ENCODE assay signal across 20 cellular contexts in the genomic region with DNA sequence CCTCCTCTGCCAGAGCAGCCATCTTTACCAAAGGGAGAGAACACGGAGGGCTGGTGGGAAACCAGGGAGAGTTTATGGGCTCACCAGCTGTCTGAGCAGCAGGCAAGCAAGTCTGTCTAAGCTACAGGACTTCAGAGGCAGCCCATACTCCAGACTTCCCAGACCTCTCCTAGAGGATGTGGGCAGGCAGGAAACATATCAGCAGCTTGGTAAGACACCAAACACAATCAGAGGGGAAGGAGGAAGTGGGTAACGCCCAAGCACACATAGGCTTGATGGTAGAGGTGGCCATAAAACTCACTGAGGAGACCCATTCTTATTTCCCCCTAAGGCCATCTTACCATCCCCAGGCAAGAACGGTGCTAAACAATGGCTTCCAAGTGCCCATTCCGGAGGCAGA.
DNase-seq lines count a peak whose midpoint lies in the region; ATAC-seq, FAIRE-seq and TF ChIP-seq lines count a peak whose summit lies in the region.
"Had no signal": no experiment of that assay in that cellular context is flagged by ENCODE, and none has a peak within 500 bp of the region (broad histone marks: within the 10 kb centered on the region; RNA-seq: fewer than 3 reads in every experiment).

No MANE protein-coding gene starts in this region.

- intact Hi-C loops in Right ventricle myocardium superior (cut with DNase I) (no loop called here), heart left ventricle (cut with DNase I) (no loop called here), OCI-LY7 (cut with micrococcal nuclease; ENCODE audit: unreplicated experiment) (no loop called here), thyroid gland (cut with DNase I) (no loop called here), aorta (cut with DNase I) (no loop called here)

- H3K36me3 ChIP-seq in heart left ventricle = no peaks in the 10 kb centered on the region
- no peaks in the 10 kb centered on the region for H3K36me3 ChIP-seq in OCI-LY7 (ENCODE audit: insufficient read depth, low read length)
- no peaks in the 10 kb centered on the region for H3K36me3 ChIP-seq in endodermal cell (ENCODE audit: control insufficient read depth, insufficient read depth, low read length)
- no peaks in the 10 kb centered on the region for H3K36me3 ChIP-seq in thyroid gland
- H3K36me3 ChIP-seq in aorta (ENCODE audit: control insufficient read depth in 1 of 2, insufficient read depth in 2 of 2, low read length in 1 of 2) = no peaks in the 10 kb centered on the region
- H3K36me3 ChIP-seq: neural progenitor cell had no signal

- H3K9me3 Mint-ChIP-seq in endodermal cell = no peaks in the 10 kb centered on the region
- H3K9me3 Mint-ChIP-seq: mesothelial cell of epicardium, neural progenitor cell had no signal

- H3K9me3 ChIP-seq in heart left ventricle (no peaks in the 10 kb centered on the region), OCI-LY7 (ENCODE audit: low read length) (no peaks in the 10 kb centered on the region), endodermal cell (ENCODE audit: control insufficient read depth, low read length) (no peaks in the 10 kb centered on the region), thyroid gland (no peaks in the 10 kb centered on the region), aorta (ENCODE audit: control insufficient read depth, low read length) (no peaks in the 10 kb centered on the region)
- H3K9me3 ChIP-seq: psoas muscle had no signal

- H4K20me1 ChIP-seq in OCI-LY7 (ENCODE audit: insufficient read depth, low read length) = no peaks in the 10 kb centered on the region

- no peaks in the 10 kb centered on the region for H3K9me2 ChIP-seq in OCI-LY7 (ENCODE audit: insufficient read depth, low read length)

- H3K27me3 ChIP-seq in heart left ventricle (no peaks in the 10 kb centered on the region), endodermal cell (ENCODE audit: control insufficient read depth, insufficient read depth, low read length, poor library complexity, severe bottlenecking) (no peaks in the 10 kb centered on the region), thyroid gland (no peaks in the 10 kb centered on the region), aorta (ENCODE audit: control insufficient read depth in 1 of 2, insufficient read depth in 2 of 2, low read length in 1 of 2) (no peaks in the 10 kb centered on the region)
- H3K27me3 ChIP-seq: neural progenitor cell had no signal

- H3K4me1 Mint-ChIP-seq in endodermal cell = peaks cover 2% of the 10 kb centered on the region
- H3K4me1 Mint-ChIP-seq: neural progenitor cell had no signal

- H3K79me2 ChIP-seq in OCI-LY7 (ENCODE audit: insufficient read depth, low read depth, low read length) = no peaks in the 10 kb centered on the region

- H3K27me3 Mint-ChIP-seq in endodermal cell (ENCODE audit: insufficient read depth) = no peaks in the 10 kb centered on the region

- H2AFZ ChIP-seq in OCI-LY7 (ENCODE audit: low read length) = peak overlapping the region; percentile 94; the same call in 1 of the 2 replicates

- H3K36me3 Mint-ChIP-seq in endodermal cell (ENCODE audit: low read depth) = no peaks in the 10 kb centered on the region
- H3K36me3 Mint-ChIP-seq: mesothelial cell of epicardium, neural progenitor cell had no signal

- no TSS peak for BruUV-seq in OCI-LY7 (replicated peaks; lab: Mats Ljungman, UMichigan)

- peak overlapping the region; percentile 79 for H3K4me2 ChIP-seq in OCI-LY7 (ENCODE audit: low read length)
- H3K4me2 ChIP-seq: neural progenitor cell had no signal

- TF ChIP-seq CTCF in heart left ventricle (IDR thresholded peaks at IDR 0.05) = no peak
- TF ChIP-seq CTCF in OCI-LY7 (conservative IDR thresholded peaks at IDR 0.05; ENCODE audit: low read length) = no peak
- no peak for TF ChIP-seq CTCF in endodermal cell (conservative IDR thresholded peaks at IDR 0.05)
- TF ChIP-seq CTCF in thyroid gland (IDR thresholded peaks at IDR 0.05) = no peak

- H3K4me1 ChIP-seq in heart left ventricle (peaks cover 0 to 20% (median 0%) of the 10 kb centered on the region in 12 donors), OCI-LY7 (ENCODE audit: insufficient read depth, low read length, poor library complexity, severe bottlenecking) (peaks cover 51% of the 10 kb centered on the region), endodermal cell (ENCODE audit: control insufficient read depth, insufficient read depth, low read length) (no peaks in the 10 kb centered on the region), thyroid gland (peaks cover 24 to 30% of the 10 kb centered on the region in 2 donors), aorta (ENCODE audit: control insufficient read depth in 1 of 2, insufficient read depth in 2 of 2, low read length in 2 of 2) (no peaks in the 10 kb centered on the region)
- H3K4me1 ChIP-seq: neural progenitor cell had no signal

- FAIRE-seq in GM12892 (lab: Jason Lieb, UNC) = no peak
- FAIRE-seq: astrocyte had no signal

- POLR2A ChIA-PET in OCI-LY7 (lab: Charles Lee) = interaction anchor here (0.8 to 1.9 kb wide), 3 partner anchors 9 to 64 kb away, joined by 4 to 9 read pairs (median 4); no protein-coding TSS in a partner anchor

- no peak overlapping the region for H3K4me3 Mint-ChIP-seq in endodermal cell
- H3K4me3 Mint-ChIP-seq: mesothelial cell of epicardium, neural progenitor cell had no signal

- H3K4me3 ChIP-seq in heart left ventricle (no peak overlapping the region), OCI-LY7 (ENCODE audit: low read depth, low read length, poor library complexity, severe bottlenecking) (no peak overlapping the region), endodermal cell (ENCODE audit: low read length) (no peak overlapping the region), thyroid gland (replicated peaks in 1 of 3) (no peak overlapping the region), aorta (ENCODE audit: low read length in 2 of 2) (no peak overlapping the region)
- H3K4me3 ChIP-seq: neural progenitor cell had no signal

- WGBS in heart left ventricle, 4 donors = 86 to 96% (median 90%) methylated on average over 4 of the region's 4 CpGs
- 92 to 100% methylated on average over 3 to 4 of the region's 4 CpGs for WGBS in endodermal cell (ENCODE audit: insufficient coverage in 1 of 2, insufficient read length in 1 of 2), 2 experiments
- WGBS in thyroid gland, 2 donors = 86 to 91% methylated on average over 4 of the region's 4 CpGs
- 91 to 97% methylated on average over 4 of the region's 4 CpGs for WGBS in aorta, 2 donors

- ATAC-seq in Right ventricle myocardium superior (ENCODE audit: poor library complexity) (peak; percentile 36), heart left ventricle (no peak), aorta (ENCODE audit: low FRiP score) (no peak), left lobe of liver (no peak)
- ATAC-seq: psoas muscle had no signal

- TF ChIP-seq POLR2A in heart left ventricle (IDR thresholded peaks at IDR 0.05) = no peak
- no peak for TF ChIP-seq POLR2A in thyroid gland (IDR thresholded peaks at IDR 0.05)
- no peak for TF ChIP-seq POLR2A in GM12892 (IDR thresholded peaks at IDR 0.05; ENCODE audit: low read depth, low read length)

- H3K27ac ChIP-seq in heart left ventricle (no peak overlapping the region), OCI-LY7 (ENCODE audit: low read depth, low read length, poor library complexity, severe bottlenecking) (no peak overlapping the region), endodermal cell (ENCODE audit: low read depth, low read length) (no peak overlapping the region), thyroid gland (peak overlapping the region in 2 of 3 donors; percentile 66 to 70), aorta (ENCODE audit: low read depth in 1 of 2, low read length in 2 of 2) (no peak overlapping the region)
- H3K27ac ChIP-seq: neural progenitor cell, psoas muscle had no signal

- H3K27ac Mint-ChIP-seq in endodermal cell = no peak overlapping the region
- H3K27ac Mint-ChIP-seq: mesothelial cell of epicardium, neural progenitor cell had no signal

- CTCF ChIA-PET in OCI-LY7 (lab: Charles Lee; ENCODE audit: unreplicated experiment) = no interaction called here

- no peak overlapping the region for H3K9ac ChIP-seq in endodermal cell (ENCODE audit: extremely low read depth, low read length, poor library complexity, severe bottlenecking)
- H3K9ac ChIP-seq: neural progenitor cell had no signal

- DNase-seq in Right ventricle myocardium superior (no peak), heart left ventricle (no peak), OCI-LY7 (ENCODE audit: low spot score) (peak; percentile 47), endodermal cell (peak; percentile 35), thyroid gland (no peak), aorta (no peak), GM12892 (ENCODE audit: insufficient read length) (no peak), left lobe of liver (ENCODE audit: low spot score) (no peak)
- DNase-seq: ACHN; activated gamma-delta T cell; DMS79; effector CD4-positive, alpha-beta T cell; HCEC 1CT; NCI-H1694; psoas muscle; SHP77; stimulated activated naive CD4-positive, alpha-beta T cell treated with Interleukin-2 at 50 U/mL for 16 hours had no signal

Comparison
In these comparisons a context has a peak if more than half of its experiments do, and no peak if none do; other contexts are left out.
1. DNase-seq: peak in OCI-LY7 (single experiment) and endodermal cell (single experiment); none in Right ventricle myocardium superior (single experiment), heart left ventricle (0 of 5), thyroid gland (0 of 2), aorta (0 of 2), GM12892 (single experiment) and left lobe of liver (single experiment).
2. H3K27ac ChIP-seq: peak in thyroid gland (2 of 3); none in heart left ventricle (0 of 12), OCI-LY7 (single experiment), endodermal cell (single experiment) and aorta (0 of 2).